Comparison of ENCODE assay signal across 13 cellular contexts in genomic region chr1:35554261-35555211, GRCh38. TPM values are rescaled to one million over a fixed set of nuclear protein-coding genes. Genes with fewer than 3 reads are reported as not detected.
DNase-seq lines count a peak whose midpoint lies in the region; ATAC-seq, FAIRE-seq and TF ChIP-seq lines count a peak whose summit lies in the region.
"Had no signal": no experiment of that assay in that cellular context is flagged by ENCODE, and none has a peak within 500 bp of the region (broad histone marks: within the 10 kb centered on the region; RNA-seq: fewer than 3 reads in every experiment).

No MANE protein-coding gene starts in this region.

- TF ChIP-seq CTCF in fibroblast of lung (conservative IDR thresholded peaks at IDR 0.05 in 1 of 2, IDR thresholded peaks at IDR 0.05 in 1 of 2; ENCODE audit: low read depth in 1 of 2, low read length in 2 of 2) (no peak), gastrocnemius medialis (IDR thresholded peaks at IDR 0.05 in 4 of 5, conservative IDR thresholded peaks at IDR 0.05 in 1 of 5) (no peak)

- H3K27me3 ChIP-seq in fibroblast of lung (ENCODE audit: control insufficient read depth, insufficient read depth, low read length): no peaks in the 10 kb centered on the region
- H3K27me3 ChIP-seq in gastrocnemius medialis: no peaks in the 10 kb centered on the region

- ATAC-seq in gastrocnemius medialis (no peak), GM21447 (IDR thresholded peaks at IDR 0.05; ENCODE audit: unreplicated experiment) (no peak)
- ATAC-seq: mucosa of descending colon had no signal

- peak overlapping the region; percentile 33 for H3K4me2 ChIP-seq in fibroblast of lung (ENCODE audit: extremely low read depth, insufficient read depth, low read length)

- no peak for FAIRE-seq in frontal cortex (lab: Jason Lieb, UNC)

- H3K4me3 ChIP-seq in fibroblast of lung (replicated peaks in 1 of 4; ENCODE audit: control extremely low read depth in 1 of 4, insufficient read depth in 1 of 4, low read depth in 3 of 4, low read length in 4 of 4) (no peak overlapping the region), gastrocnemius medialis (no peak overlapping the region)
- H3K4me3 ChIP-seq: mucosa of descending colon, thoracic aorta had no signal

- no peak overlapping the region for H2AFZ ChIP-seq in fibroblast of lung (ENCODE audit: low read length)

- H3K36me3 ChIP-seq in fibroblast of lung (ENCODE audit: control insufficient read depth, insufficient read depth, low read length) (no peaks in the 10 kb centered on the region), gastrocnemius medialis (peaks cover 0 to 16% of the 10 kb centered on the region in 2 donors)

- H3K79me2 ChIP-seq in fibroblast of lung (ENCODE audit: control insufficient read depth, insufficient read depth, low read length): peaks cover 18% of the 10 kb centered on the region

- no peak for TF ChIP-seq POLR2A in gastrocnemius medialis (IDR thresholded peaks at IDR 0.05)

- DNase-seq in NCI-H1694 (lab: John Stamatoyannopoulos, UW) (peak; percentile 21), NCI-H1694 treated with DMSO at 0.1 percent for 48 hours (lab: John Stamatoyannopoulos, UW) (no peak), NCI-H774 (lab: John Stamatoyannopoulos, UW) (peak; percentile 34), fibroblast of lung (ENCODE audit: low read depth in 2 of 2) (no peak), gastrocnemius medialis (no peak), frontal cortex (ENCODE audit: low spot score in 2 of 2) (no peak), activated gamma-delta T cell treated with Interleukin-2 at 50 U/mL for 16 hours (no peak)
- DNase-seq: activated effector memory CD4-positive, alpha-beta T cell treated with Interleukin-2 at 50 U/mL for 16 hours; NCI-H187 had no signal

- peaks cover 7% of the 10 kb centered on the region for H3K4me1 ChIP-seq in fibroblast of lung (ENCODE audit: control insufficient read depth, extremely low read depth, insufficient read depth, low read length)
- H3K4me1 ChIP-seq in gastrocnemius medialis: peaks cover 41 to 53% of the 10 kb centered on the region in 2 donors

- intact Hi-C loops in gastrocnemius medialis (cut with DNase I; ENCODE audit: low total_unique reads): loop anchor here (5.0 to 10.0 kb wide), 2 partner anchors 163 to 910 kb away; partner anchors contain the start of genes C1orf216 and MRPS15

- H3K9me3 ChIP-seq in fibroblast of lung (ENCODE audit: control insufficient read depth, insufficient read depth, low read depth, low read length) (no peaks in the 10 kb centered on the region), gastrocnemius medialis (no peaks in the 10 kb centered on the region)
- H3K9me3 ChIP-seq: mucosa of descending colon, thoracic aorta had no signal

- H4K20me1 ChIP-seq in fibroblast of lung (ENCODE audit: control insufficient read depth, extremely low read depth, insufficient read depth, low read length): no peaks in the 10 kb centered on the region

- H3K27ac ChIP-seq in fibroblast of lung (ENCODE audit: insufficient read depth, low read length) (no peak overlapping the region), gastrocnemius medialis (peak overlapping the region; percentile 16 to 100 (median 74))
- H3K27ac ChIP-seq: thoracic aorta had no signal

- in situ Hi-C loops in gastrocnemius medialis (cut with MboI; ENCODE audit: low sequenced_read_pairs in 4 of 4): loop anchor here in 1 of 4 donors (10.0 kb wide), 1 partner anchor 360 kb away; the partner anchor contains the start of gene SFPQ

- no peak overlapping the region for H3K9ac ChIP-seq in fibroblast of lung (ENCODE audit: insufficient read depth, low read length)

RNA-seq across cellular contexts. Expression of gene KIAA0319L, which starts 2.7 kb away (rescaled TPM):
- 38.5 and 65.4 TPM in 2 replicates for total RNA-seq in fibroblast of lung
- 47.6 and 66.1 TPM in 2 replicates for polyA plus RNA-seq in fibroblast of lung
- 23.4 and 32.0 TPM in 2 replicates for polyA plus RNA-seq in fibroblast of lung (2012)
- 20.3 and 31.6 TPM in 2 replicates for polyA minus RNA-seq in fibroblast of lung (ENCODE audit: low replicate concordance)
- total RNA-seq in gastrocnemius medialis: 10 to 100 TPM; 44.4 to 85.0 (median 69.2) TPM
- total RNA-seq in frontal cortex: 34.2 TPM

RNA-seq across cellular contexts. Expression of gene NCDN, which starts 3.1 kb away (rescaled TPM):
- 20.0 and 33.2 TPM in 2 replicates for total RNA-seq in fibroblast of lung
- polyA plus RNA-seq in fibroblast of lung: 18.1 and 27.6 TPM in 2 replicates
- 32.4 and 46.7 TPM in 2 replicates for polyA plus RNA-seq in fibroblast of lung (2012)
- 44.6 and 47.5 TPM in 2 replicates for polyA minus RNA-seq in fibroblast of lung (ENCODE audit: low replicate concordance)
- 10 to 100 TPM in 3 of 4 donors, 1 to 10 TPM in 1; 8.7 to 16.8 (median 14.0) TPM for total RNA-seq in gastrocnemius medialis
- 65.6 TPM for total RNA-seq in frontal cortex

RNA-seq across cellular contexts. Expression of gene TFAP2E, which starts 18.6 kb away (rescaled TPM):
- total RNA-seq in fibroblast of lung: 0.26 and 0.83 TPM in 2 replicates
- 0.16 and 0.17 TPM in 2 replicates for polyA plus RNA-seq in fibroblast of lung
- polyA plus RNA-seq in fibroblast of lung (2012): 0.39 and 0.43 TPM in 2 replicates
- not detected in 2 replicates for polyA minus RNA-seq in fibroblast of lung (ENCODE audit: low replicate concordance)
- total RNA-seq in gastrocnemius medialis: not detected
- under 0.01 TPM for total RNA-seq in frontal cortex
- total RNA-seq: A172 had no signal

Comparison
In these comparisons a context has a peak if more than half of its experiments do, and no peak if none do; other contexts are left out.
1. DNase-seq: peak in NCI-H1694 (single experiment) and NCI-H774 (single experiment); none in NCI-H1694 treated with DMSO at 0.1 percent for 48 hours (single experiment), fibroblast of lung (0 of 2), gastrocnemius medialis (0 of 2), frontal cortex (0 of 2) and activated gamma-delta T cell treated with Interleukin-2 at 50 U/mL for 16 hours (single experiment).